In genomic region chr13:64704121-64704520, GRCh38 we compare ENCODE assay signal across 18 cellular contexts.
DNase-seq lines count a peak whose midpoint lies in the region; ATAC-seq and TF ChIP-seq lines count a peak whose summit lies in the region.
"Had no signal": no experiment of that assay in that cellular context is flagged by ENCODE, and none has a peak within 500 bp of the region (broad histone marks: within the 10 kb centered on the region; RNA-seq: fewer than 3 reads in every experiment).

No MANE protein-coding gene starts in this region.

- H3K4me2 ChIP-seq in neural progenitor cell = no peak overlapping the region
- H3K4me2 ChIP-seq: BLaER1, SK-N-SH had no signal

- no peak overlapping the region for H3K27ac ChIP-seq in foreskin keratinocyte
- no peak overlapping the region for H3K27ac ChIP-seq in neural progenitor cell
- H3K27ac ChIP-seq: BLaER1 had no signal

- H3K27me3 ChIP-seq in foreskin keratinocyte (no peaks in the 10 kb centered on the region), neural progenitor cell (no peaks in the 10 kb centered on the region)
- H3K27me3 ChIP-seq: BLaER1 had no signal

- H3K4me3 Mint-ChIP-seq in HFFc6 (no peak overlapping the region), neural progenitor cell (no peak overlapping the region)
- H3K4me3 Mint-ChIP-seq: CD4-positive, CD25-positive, alpha-beta regulatory T cell had no signal

- no peaks in the 10 kb centered on the region for H4K20me1 ChIP-seq in neural progenitor cell (ENCODE audit: low read depth)
- H4K20me1 ChIP-seq: BLaER1 had no signal

- no peak for DNase-seq in HFFc6
- peak; percentile 79 for DNase-seq in amniotic epithelial cell (ENCODE audit: low read depth)
- peak in 1 of 2 donors; percentile 38 for DNase-seq in foreskin keratinocyte
- DNase-seq in neural progenitor cell (ENCODE audit: low spot score) = no peak
- no peak for DNase-seq in kidney glomerular epithelial cell (lab: John Stamatoyannopoulos, UW)
- DNase-seq: CD4-positive, CD25-positive, alpha-beta regulatory T cell; KBM-7; MM.1S; NCI-H2029; NCI-H446; NCI-H524 treated with DMSO at 0.1 percent for 48 hours; NCI-H774; SK-N-SH had no signal

- H3K36me3 Mint-ChIP-seq in HFFc6 (ENCODE audit: low read depth) = no peaks in the 10 kb centered on the region
- H3K36me3 Mint-ChIP-seq in neural progenitor cell = no peaks in the 10 kb centered on the region
- H3K36me3 Mint-ChIP-seq: CD4-positive, CD25-positive, alpha-beta regulatory T cell had no signal

- no peaks in the 10 kb centered on the region for H3K4me1 ChIP-seq in foreskin keratinocyte
- peaks cover 8% of the 10 kb centered on the region for H3K4me1 ChIP-seq in neural progenitor cell
- H3K4me1 ChIP-seq: BLaER1 had no signal

- no peak overlapping the region for H3K9ac ChIP-seq in neural progenitor cell
- H3K9ac ChIP-seq: BLaER1, SK-N-SH had no signal

- ATAC-seq in foreskin keratinocyte (peak; percentile 21), HG02588 (IDR thresholded peaks at IDR 0.05; ENCODE audit: unreplicated experiment) (no peak), GM19395 (IDR thresholded peaks at IDR 0.05; ENCODE audit: unreplicated experiment) (no peak), HG03469 (IDR thresholded peaks at IDR 0.05; ENCODE audit: unreplicated experiment) (no peak)
- ATAC-seq: HCT116 had no signal

- H3K9me3 ChIP-seq in neural progenitor cell (ENCODE audit: low read depth) = no peaks in the 10 kb centered on the region
- H3K9me3 ChIP-seq: BLaER1, SK-N-SH had no signal

- no peaks in the 10 kb centered on the region for H3K79me2 ChIP-seq in neural progenitor cell (ENCODE audit: low read depth)

- H3K27ac Mint-ChIP-seq in HFFc6 (peak overlapping the region; percentile 44; the same call in 1 of the 2 replicates), neural progenitor cell (no peak overlapping the region)
- H3K27ac Mint-ChIP-seq: CD4-positive, CD25-positive, alpha-beta regulatory T cell had no signal

- no peaks in the 10 kb centered on the region for H3F3A ChIP-seq in neural progenitor cell (ENCODE audit: low read depth)

- H3K4me1 Mint-ChIP-seq in HFFc6 (ENCODE audit: low read depth) = peaks cover 16% of the 10 kb centered on the region
- H3K4me1 Mint-ChIP-seq in neural progenitor cell = no peaks in the 10 kb centered on the region
- H3K4me1 Mint-ChIP-seq: CD4-positive, CD25-positive, alpha-beta regulatory T cell had no signal

- H3K4me3 ChIP-seq in neural progenitor cell = no peak overlapping the region
- H3K4me3 ChIP-seq: BLaER1 had no signal

- no peaks in the 10 kb centered on the region for H3K27me3 Mint-ChIP-seq in HFFc6 (ENCODE audit: insufficient read depth)
- peaks cover under 1% of the 10 kb centered on the region for H3K27me3 Mint-ChIP-seq in neural progenitor cell (ENCODE audit: insufficient read depth, low read depth)
- H3K27me3 Mint-ChIP-seq: CD4-positive, CD25-positive, alpha-beta regulatory T cell had no signal

- TF ChIP-seq CTCF in HFFc6 (IDR thresholded peaks at IDR 0.05) (no peak), foreskin keratinocyte (conservative IDR thresholded peaks at IDR 0.05) (no peak), neural progenitor cell (IDR thresholded peaks at IDR 0.05) (no peak)

- peak overlapping the region; percentile 5 for H2AFZ ChIP-seq in neural progenitor cell (replicated peaks)

- no peaks in the 10 kb centered on the region for H3K36me3 ChIP-seq in neural progenitor cell
- H3K36me3 ChIP-seq: BLaER1 had no signal

- H3K9me3 Mint-ChIP-seq in HFFc6 (no peaks in the 10 kb centered on the region), neural progenitor cell (peaks cover 4% of the 10 kb centered on the region)
